Comparison of ENCODE assay signal across 13 cellular contexts in genomic region chr18:9321709-9322108, GRCh38.
"Had no signal": no experiment of that assay in that cellular context is flagged by ENCODE, and none has a peak within 500 bp of the region (broad histone marks: within the 10 kb centered on the region; RNA-seq: fewer than 3 reads in every experiment).

No MANE protein-coding gene starts in this region.

- H3K9ac ChIP-seq: parathyroid adenoma had no signal

- H3K79me2 ChIP-seq: parathyroid adenoma had no signal

- H3K4me1 ChIP-seq: parathyroid adenoma, spleen had no signal

- H3K4me3 ChIP-seq: spleen, upper lobe of right lung had no signal

- H3K36me3 ChIP-seq: neutrophil, spleen, upper lobe of right lung, WERI-Rb-1 had no signal

- H3K9me3 ChIP-seq: neutrophil, upper lobe of right lung had no signal

- DNase-seq: activated CD4-positive, alpha-beta T cell treated with anti-CD3 and anti-CD28 coated beads for 1 hour; amniotic stem cell; spleen; stimulated activated CD8-positive, alpha-beta memory T cell treated with anti-CD3 and anti-CD28 coated beads, Interleukin-4, amount 100 ng/mL, for 48 hours; stimulated activated naive CD4-positive, alpha-beta T cell; T-helper 17 cell; upper lobe of right lung; WERI-Rb-1 had no signal

- H2AFZ ChIP-seq: parathyroid adenoma had no signal

- ATAC-seq: esophagus mucosa; natural killer cell treated with Interleukin-12 subunit alpha and Interleukin-12 subunit beta and Interleukin-15 and Interleukin-18, amount 100 ng/mL, for 72 hours; sciatic nerve; T-helper 17 cell; upper lobe of right lung had no signal

- H3K27me3 ChIP-seq: neutrophil, spleen, upper lobe of right lung had no signal

- H3K27ac ChIP-seq: neutrophil, parathyroid adenoma, spleen, upper lobe of right lung, WERI-Rb-1 had no signal
